Comparison of ENCODE assay signal across 1 cellular context in the genomic region with DNA sequence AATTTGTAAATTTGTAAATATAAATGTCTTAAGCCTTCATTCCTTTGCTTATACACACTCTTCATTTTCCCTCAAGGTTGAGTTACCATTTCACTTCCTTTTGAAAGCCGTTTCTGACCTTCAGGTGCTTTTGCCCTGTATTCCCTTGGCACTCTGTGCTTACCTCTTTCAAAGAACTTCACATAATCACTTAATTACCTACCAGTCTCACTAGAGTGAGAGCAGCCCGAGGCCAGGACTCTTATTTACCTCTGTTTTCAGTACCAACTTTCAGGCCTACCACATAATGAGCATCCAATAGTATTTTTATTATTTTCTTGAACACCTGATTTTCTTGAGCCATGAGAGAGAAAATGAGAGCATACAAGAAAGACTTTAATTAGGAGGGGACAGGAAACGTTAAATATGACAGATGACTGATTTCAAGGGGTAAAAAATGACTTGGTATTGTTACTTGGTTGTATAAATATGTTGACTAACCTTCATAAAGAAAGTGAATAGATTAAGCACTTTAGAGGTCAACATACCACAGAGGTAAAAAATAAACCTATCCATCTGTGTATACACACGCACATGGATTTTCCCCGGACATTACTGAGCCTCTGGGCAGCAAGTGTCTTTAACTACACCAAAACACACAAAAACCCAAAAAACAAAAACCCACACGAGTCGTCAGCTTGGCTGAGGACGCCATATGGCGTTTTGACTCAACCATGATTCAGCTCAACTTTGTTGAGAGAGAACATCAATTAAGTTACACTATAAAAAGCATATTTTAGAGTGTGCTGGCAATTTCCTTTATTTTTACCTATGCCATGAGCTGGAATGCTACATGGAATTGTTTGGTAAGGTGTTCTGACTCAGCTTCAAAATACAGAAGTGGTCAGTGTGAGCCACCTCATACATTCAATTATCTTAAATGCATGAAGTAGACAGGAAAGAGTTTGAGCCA.
TF ChIP-seq lines count a peak whose summit lies in the region.

No MANE protein-coding gene starts in this region.

TF ChIP-seq in GM12878, 131 proteins besides CTCF, POLR2A, EP300 and RAD21 (continued from another document and continues in another):
- TF ChIP-seq JUND (IDR thresholded peaks at IDR 0.05; ENCODE audit: low read depth, low read length) (0 out of 2 replicates have a peak, but pooled peaks have one; percentile 4), ZNF24 (IDR thresholded peaks at IDR 0.05) (no peak), DPF2 (IDR thresholded peaks at IDR 0.05) (peak; percentile 69), GABPA (IDR thresholded peaks at IDR 0.05; ENCODE audit: low read depth) (peak; percentile 59; the same call in 1 of the 2 replicates), ATF3 (IDR thresholded peaks at IDR 0.05; ENCODE audit: borderline replicate concordance, extremely low read depth, low read depth, low read length) (no peak), MXI1 (IDR thresholded peaks at IDR 0.05; ENCODE audit: low read depth, low read length) (no peak), NFXL1 (IDR thresholded peaks at IDR 0.05; ENCODE audit: borderline replicate concordance) (no peak), BACH1 (IDR thresholded peaks at IDR 0.05; ENCODE audit: borderline replicate concordance) (peak; percentile 78), MYC (IDR thresholded peaks at IDR 0.05; ENCODE audit: insufficient read depth, insufficient read length, insufficient replicate concordance, low read length, severe bottlenecking) (no peak), JUNB (IDR thresholded peaks at IDR 0.05) (peak; percentile 91), RAD51 (IDR thresholded peaks at IDR 0.05) (no peak), NR2F1 (conservative IDR thresholded peaks at IDR 0.05) (peak; percentile 45; the same call in 1 of the 2 replicates), CEBPZ (IDR thresholded peaks at IDR 0.05; ENCODE audit: low read depth, low read length) (no peak), NRF1 (conservative IDR thresholded peaks at IDR 0.05; ENCODE audit: low read depth, low read length) (no peak), IKZF1 (conservative IDR thresholded peaks at IDR 0.05) (0 out of 2 replicates have a peak, but pooled peaks have one; percentile 51), KAT2A (conservative IDR thresholded peaks at IDR 0.05; ENCODE audit: control insufficient read depth, low read depth, low read length) (no peak), WRNIP1 (IDR thresholded peaks at IDR 0.05; ENCODE audit: borderline replicate concordance, low read depth, low read length) (no peak), ZSCAN29 (IDR thresholded peaks at IDR 0.05) (no peak), CBX5 (IDR thresholded peaks at IDR 0.05; ENCODE audit: low read depth) (no peak), MYB (IDR thresholded peaks at IDR 0.05; ENCODE audit: borderline replicate concordance, low read depth, low read length) (no peak), ELK1 (IDR thresholded peaks at IDR 0.05; ENCODE audit: low read depth, low read length) (no peak), CBFB (IDR thresholded peaks at IDR 0.05; ENCODE audit: low read depth) (peak; percentile 90), ZZZ3 (IDR thresholded peaks at IDR 0.05; ENCODE audit: control insufficient read depth, insufficient read length, low read depth) (no peak), CREB1 (IDR thresholded peaks at IDR 0.05; ENCODE audit: low read depth) (0 out of 2 replicates have a peak, but pooled peaks have one; percentile 41), CHD2 (IDR thresholded peaks at IDR 0.05; ENCODE audit: borderline replicate concordance, low read depth, low read length) (no peak), ZBED1 (IDR thresholded peaks at IDR 0.05; ENCODE audit: borderline replicate concordance) (peak; percentile 90), MTA3 (IDR thresholded peaks at IDR 0.05; ENCODE audit: borderline replicate concordance, low read length) (no peak; the same call in 1 of the 2 replicates), CHD4 (IDR thresholded peaks at IDR 0.05) (no peak)
- TF ChIP-seq, protein P1, sequence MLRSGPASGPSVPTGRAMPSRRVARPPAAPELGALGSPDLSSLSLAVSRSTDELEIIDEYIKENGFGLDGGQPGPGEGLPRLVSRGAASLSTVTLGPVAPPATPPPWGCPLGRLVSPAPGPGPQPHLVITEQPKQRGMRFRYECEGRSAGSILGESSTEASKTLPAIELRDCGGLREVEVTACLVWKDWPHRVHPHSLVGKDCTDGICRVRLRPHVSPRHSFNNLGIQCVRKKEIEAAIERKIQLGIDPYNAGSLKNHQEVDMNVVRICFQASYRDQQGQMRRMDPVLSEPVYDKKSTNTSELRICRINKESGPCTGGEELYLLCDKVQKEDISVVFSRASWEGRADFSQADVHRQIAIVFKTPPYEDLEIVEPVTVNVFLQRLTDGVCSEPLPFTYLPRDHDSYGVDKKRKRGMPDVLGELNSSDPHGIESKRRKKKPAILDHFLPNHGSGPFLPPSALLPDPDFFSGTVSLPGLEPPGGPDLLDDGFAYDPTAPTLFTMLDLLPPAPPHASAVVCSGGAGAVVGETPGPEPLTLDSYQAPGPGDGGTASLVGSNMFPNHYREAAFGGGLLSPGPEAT (IDR thresholded peaks at IDR 0.05; ENCODE audit: low read depth): peak; percentile 52
- TF ChIP-seq, protein P2, sequence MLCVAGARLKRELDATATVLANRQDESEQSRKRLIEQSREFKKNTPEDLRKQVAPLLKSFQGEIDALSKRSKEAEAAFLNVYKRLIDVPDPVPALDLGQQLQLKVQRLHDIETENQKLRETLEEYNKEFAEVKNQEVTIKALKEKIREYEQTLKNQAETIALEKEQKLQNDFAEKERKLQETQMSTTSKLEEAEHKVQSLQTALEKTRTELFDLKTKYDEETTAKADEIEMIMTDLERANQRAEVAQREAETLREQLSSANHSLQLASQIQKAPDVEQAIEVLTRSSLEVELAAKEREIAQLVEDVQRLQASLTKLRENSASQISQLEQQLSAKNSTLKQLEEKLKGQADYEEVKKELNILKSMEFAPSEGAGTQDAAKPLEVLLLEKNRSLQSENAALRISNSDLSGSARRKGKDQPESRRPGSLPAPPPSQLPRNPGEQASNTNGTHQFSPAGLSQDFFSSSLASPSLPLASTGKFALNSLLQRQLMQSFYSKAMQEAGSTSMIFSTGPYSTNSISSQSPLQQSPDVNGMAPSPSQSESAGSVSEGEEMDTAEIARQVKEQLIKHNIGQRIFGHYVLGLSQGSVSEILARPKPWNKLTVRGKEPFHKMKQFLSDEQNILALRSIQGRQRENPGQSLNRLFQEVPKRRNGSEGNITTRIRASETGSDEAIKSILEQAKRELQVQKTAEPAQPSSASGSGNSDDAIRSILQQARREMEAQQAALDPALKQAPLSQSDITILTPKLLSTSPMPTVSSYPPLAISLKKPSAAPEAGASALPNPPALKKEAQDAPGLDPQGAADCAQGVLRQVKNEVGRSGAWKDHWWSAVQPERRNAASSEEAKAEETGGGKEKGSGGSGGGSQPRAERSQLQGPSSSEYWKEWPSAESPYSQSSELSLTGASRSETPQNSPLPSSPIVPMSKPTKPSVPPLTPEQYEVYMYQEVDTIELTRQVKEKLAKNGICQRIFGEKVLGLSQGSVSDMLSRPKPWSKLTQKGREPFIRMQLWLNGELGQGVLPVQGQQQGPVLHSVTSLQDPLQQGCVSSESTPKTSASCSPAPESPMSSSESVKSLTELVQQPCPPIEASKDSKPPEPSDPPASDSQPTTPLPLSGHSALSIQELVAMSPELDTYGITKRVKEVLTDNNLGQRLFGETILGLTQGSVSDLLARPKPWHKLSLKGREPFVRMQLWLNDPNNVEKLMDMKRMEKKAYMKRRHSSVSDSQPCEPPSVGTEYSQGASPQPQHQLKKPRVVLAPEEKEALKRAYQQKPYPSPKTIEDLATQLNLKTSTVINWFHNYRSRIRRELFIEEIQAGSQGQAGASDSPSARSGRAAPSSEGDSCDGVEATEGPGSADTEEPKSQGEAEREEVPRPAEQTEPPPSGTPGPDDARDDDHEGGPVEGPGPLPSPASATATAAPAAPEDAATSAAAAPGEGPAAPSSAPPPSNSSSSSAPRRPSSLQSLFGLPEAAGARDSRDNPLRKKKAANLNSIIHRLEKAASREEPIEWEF (IDR thresholded peaks at IDR 0.05; ENCODE audit: insufficient replicate concordance, low read depth, low read length): peak; percentile 29
- TF ChIP-seq, protein P3, sequence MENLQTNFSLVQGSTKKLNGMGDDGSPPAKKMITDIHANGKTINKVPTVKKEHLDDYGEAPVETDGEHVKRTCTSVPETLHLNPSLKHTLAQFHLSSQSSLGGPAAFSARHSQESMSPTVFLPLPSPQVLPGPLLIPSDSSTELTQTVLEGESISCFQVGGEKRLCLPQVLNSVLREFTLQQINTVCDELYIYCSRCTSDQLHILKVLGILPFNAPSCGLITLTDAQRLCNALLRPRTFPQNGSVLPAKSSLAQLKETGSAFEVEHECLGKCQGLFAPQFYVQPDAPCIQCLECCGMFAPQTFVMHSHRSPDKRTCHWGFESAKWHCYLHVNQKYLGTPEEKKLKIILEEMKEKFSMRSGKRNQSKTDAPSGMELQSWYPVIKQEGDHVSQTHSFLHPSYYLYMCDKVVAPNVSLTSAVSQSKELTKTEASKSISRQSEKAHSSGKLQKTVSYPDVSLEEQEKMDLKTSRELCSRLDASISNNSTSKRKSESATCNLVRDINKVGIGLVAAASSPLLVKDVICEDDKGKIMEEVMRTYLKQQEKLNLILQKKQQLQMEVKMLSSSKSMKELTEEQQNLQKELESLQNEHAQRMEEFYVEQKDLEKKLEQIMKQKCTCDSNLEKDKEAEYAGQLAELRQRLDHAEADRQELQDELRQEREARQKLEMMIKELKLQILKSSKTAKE (IDR thresholded peaks at IDR 0.05; ENCODE audit: low read depth, poor library complexity, severe bottlenecking): peak; percentile 60
- TF ChIP-seq, protein P4, sequence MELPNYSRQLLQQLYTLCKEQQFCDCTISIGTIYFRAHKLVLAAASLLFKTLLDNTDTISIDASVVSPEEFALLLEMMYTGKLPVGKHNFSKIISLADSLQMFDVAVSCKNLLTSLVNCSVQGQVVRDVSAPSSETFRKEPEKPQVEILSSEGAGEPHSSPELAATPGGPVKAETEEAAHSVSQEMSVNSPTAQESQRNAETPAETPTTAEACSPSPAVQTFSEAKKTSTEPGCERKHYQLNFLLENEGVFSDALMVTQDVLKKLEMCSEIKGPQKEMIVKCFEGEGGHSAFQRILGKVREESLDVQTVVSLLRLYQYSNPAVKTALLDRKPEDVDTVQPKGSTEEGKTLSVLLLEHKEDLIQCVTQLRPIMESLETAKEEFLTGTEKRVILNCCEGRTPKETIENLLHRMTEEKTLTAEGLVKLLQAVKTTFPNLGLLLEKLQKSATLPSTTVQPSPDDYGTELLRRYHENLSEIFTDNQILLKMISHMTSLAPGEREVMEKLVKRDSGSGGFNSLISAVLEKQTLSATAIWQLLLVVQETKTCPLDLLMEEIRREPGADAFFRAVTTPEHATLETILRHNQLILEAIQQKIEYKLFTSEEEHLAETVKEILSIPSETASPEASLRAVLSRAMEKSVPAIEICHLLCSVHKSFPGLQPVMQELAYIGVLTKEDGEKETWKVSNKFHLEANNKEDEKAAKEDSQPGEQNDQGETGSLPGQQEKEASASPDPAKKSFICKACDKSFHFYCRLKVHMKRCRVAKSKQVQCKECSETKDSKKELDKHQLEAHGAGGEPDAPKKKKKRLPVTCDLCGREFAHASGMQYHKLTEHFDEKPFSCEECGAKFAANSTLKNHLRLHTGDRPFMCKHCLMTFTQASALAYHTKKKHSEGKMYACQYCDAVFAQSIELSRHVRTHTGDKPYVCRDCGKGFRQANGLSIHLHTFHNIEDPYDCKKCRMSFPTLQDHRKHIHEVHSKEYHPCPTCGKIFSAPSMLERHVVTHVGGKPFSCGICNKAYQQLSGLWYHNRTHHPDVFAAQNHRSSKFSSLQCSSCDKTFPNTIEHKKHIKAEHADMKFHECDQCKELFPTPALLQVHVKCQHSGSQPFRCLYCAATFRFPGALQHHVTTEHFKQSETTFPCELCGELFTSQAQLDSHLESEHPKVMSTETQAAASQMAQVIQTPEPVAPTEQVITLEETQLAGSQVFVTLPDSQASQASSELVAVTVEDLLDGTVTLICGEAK (IDR thresholded peaks at IDR 0.05; ENCODE audit: borderline replicate concordance): no peak
